ENCODE assay signal across 8 cellular contexts in genomic region chr14:63727231-63727735, GRCh38. TPM values are rescaled to one million over a fixed set of nuclear protein-coding genes. Genes with fewer than 3 reads are reported as not detected.
DNase-seq lines count a peak whose midpoint lies in the region; ATAC-seq lines count a peak whose summit lies in the region.

No MANE protein-coding gene starts in this region.

- peak; percentile 75 for DNase-seq in COLO668 (lab: John Stamatoyannopoulos, UW; ENCODE audit: unreplicated experiment)
- peak; percentile 11 for DNase-seq in SHP77 treated with DMSO at 0.1 percent for 48 hours (lab: John Stamatoyannopoulos, UW)
- DNase-seq in cerebellum (ENCODE audit: low spot score) = peak; percentile 65
- DNase-seq in kidney tubule cell (ENCODE audit: low spot score) = peak; percentile 53
- DNase-seq in stimulated activated CD4-positive, alpha-beta T cell treated with anti-CD3 and anti-CD28 coated beads, Interleukin-15, amount 100 ng/mL, for 24 hours = peak; percentile 40
- no peak for DNase-seq in dedifferentiated amniotic fluid mesenchymal stem cell (ENCODE audit: extremely low spot score)

- ATAC-seq in GM19043 (IDR thresholded peaks at IDR 0.05; ENCODE audit: low read depth, unreplicated experiment) (peak; percentile 28), HG03159 (IDR thresholded peaks at IDR 0.05; ENCODE audit: unreplicated experiment) (peak; percentile 35)

RNA-seq across cellular contexts. Expression of gene SGPP1, which starts 0.6 kb away (rescaled TPM):
- total RNA-seq in cerebellum = 20.1 TPM
